Comparison of ENCODE assay signal across 30 cellular contexts in genomic region chr16:85736924-85737323, GRCh38. TPM values are rescaled to one million over a fixed set of nuclear protein-coding genes. Genes with fewer than 3 reads are reported as not detected.
"Had no signal": no experiment of that assay in that cellular context is flagged by ENCODE, and none has a peak within 500 bp of the region (broad histone marks: within the 10 kb centered on the region; RNA-seq: fewer than 3 reads in every experiment).

No MANE protein-coding gene starts in this region.

- DNase-seq: activated CD4-positive, alpha-beta T cell treated with anti-CD3 and anti-CD28 coated beads for 36 hours; activated CD4-positive, alpha-beta T cell treated with anti-CD3 and anti-CD28 coated beads, Interleukin-2, amount 10 ng/mL, durations not matched to agents 7 days and 5 days; activated CD4-positive, alpha-beta T cell treated with anti-CD3 and anti-CD28 coated beads, Interleukin-2, amount 50 U/mL, for 48 hours; activated CD8-positive, alpha-beta T cell treated with anti-CD3 and anti-CD28 coated beads, Interleukin-2, amount 10 ng/mL, durations not matched to agents 7 days and 5 days; activated gamma-delta T cell treated with Interleukin-2 at 50 U/mL for 16 hours; activated naive CD4-positive, alpha-beta T cell treated with anti-CD3 and anti-CD28 coated beads, Interleukin-2, amount 10 ng/mL, durations not matched to agents 7 days and 5 days; activated naive CD8-positive, alpha-beta T cell treated with anti-CD3 and anti-CD28 coated beads for 36 hours; activated T-cell treated with anti-CD3 and anti-CD28 coated beads, Interleukin-2, amount 50 U/mL, for 24 hours; amniotic stem cell; aorta; brain microvascular endothelial cell; Karpas-422; NCI-H1092; NCI-H1417; NCI-H146; NCI-H187; NCI-H2029 treated with DMSO at 0.1 percent for 48 hours; NCI-H2107; NCI-H2171; NCI-H510A; NCI-H526; NCI-H748 treated with DMSO at 0.1 percent for 48 hours; NK-92 treated with Interleukin-12 subunit alpha and Interleukin-12 subunit beta, amount 100 ng/mL, for 24 hours; PC-9; Right ventricle myocardium superior; T1000 had no signal

- H3K27me3 ChIP-seq: brain microvascular endothelial cell had no signal

- H3K36me3 ChIP-seq: brain microvascular endothelial cell had no signal

- H3K4me2 ChIP-seq: PC-9 had no signal

- H3K4me3 ChIP-seq: PC-9, SK-N-MC had no signal

- H3K27ac ChIP-seq: brain microvascular endothelial cell, PC-9, SK-N-MC had no signal

- ATAC-seq: activated CD4-positive, alpha-beta T cell treated with anti-CD3 and anti-CD28 coated beads for 36 hours; activated CD4-positive, CD25-positive, alpha-beta regulatory T cell treated with anti-CD3 and anti-CD28 coated beads, Interleukin-2, amount 50 U/mL, for 24 hours; activated CD8-positive, alpha-beta T cell treated with anti-CD3 and anti-CD28 coated beads, Interleukin-2, amount 10 ng/mL, durations not matched to agents 7 days and 5 days; WTC11 had no signal

RNA-seq across cellular contexts. Expression of gene C16orf74, which starts 14.0 kb away (rescaled TPM):
- total RNA-seq: activated T-helper 2 cell treated with anti-CD3 and anti-CD28 coated beads, Interferon-gamma antibody, Interleukin-2, Interleukin-4, amounts not matched to agents 10 μg/mL and 5 μg/mL and 100 μg/mL, durations not matched to agents 14 hours and 24 hours and 36 hours had no signal
